In the genomic region with DNA sequence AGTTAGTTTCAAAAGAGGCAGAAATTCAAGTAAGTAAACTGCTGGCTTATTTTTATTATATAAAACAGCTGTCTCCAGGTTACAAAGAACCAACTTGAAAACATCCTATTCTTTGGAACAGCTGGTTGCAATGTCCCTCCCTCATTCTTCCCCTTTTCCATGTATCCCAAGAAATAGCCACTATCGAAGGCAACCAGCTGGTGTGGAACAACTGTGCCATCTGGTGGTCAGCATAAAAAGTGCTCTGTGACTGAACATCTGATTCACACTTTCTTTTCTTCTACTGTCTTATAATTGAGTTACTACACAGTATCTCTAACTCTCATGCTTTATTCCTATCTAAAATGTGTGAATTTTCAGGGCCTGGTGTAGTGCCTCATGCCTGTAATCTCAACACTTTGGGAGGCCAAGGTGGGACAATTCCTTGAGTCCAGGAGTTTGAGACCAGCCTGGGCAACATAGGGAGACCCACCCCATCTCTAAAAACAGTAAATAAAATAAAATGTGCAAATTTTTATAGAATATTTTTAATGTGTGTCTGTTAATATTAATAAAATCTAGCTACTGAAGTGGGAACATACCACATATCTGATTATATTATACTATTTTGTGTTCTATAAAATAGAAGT, we compare ENCODE assay signal across 8 cellular contexts. TPM values are rescaled to one million over a fixed set of nuclear protein-coding genes. Genes with fewer than 3 reads are reported as not detected.
DNase-seq lines count a peak whose midpoint lies in the region; ATAC-seq and TF ChIP-seq lines count a peak whose summit lies in the region.

No MANE protein-coding gene starts in this region.

- TF ChIP-seq EP300 in gastroesophageal sphincter (IDR thresholded peaks at IDR 0.05): no peak

- H3K4me3 ChIP-seq in HL-60 (replicated peaks; ENCODE audit: insufficient read depth, low read length): no peak overlapping the region
- no peak overlapping the region for H3K4me3 ChIP-seq in gastroesophageal sphincter

- TF ChIP-seq POLR2A in gastroesophageal sphincter (IDR thresholded peaks at IDR 0.05): no peak

- peaks cover 10% of the 10 kb centered on the region for H3K4me1 Mint-ChIP-seq in activated T-helper 2 cell treated with anti-CD3 and anti-CD28 coated beads, Interferon-gamma antibody, Interleukin-2, Interleukin-4, amounts not matched to agents 10 μg/mL and 5 μg/mL and 100 μg/mL, durations not matched to agents 14 hours and 24 hours and 36 hours (ENCODE audit: low read depth)
- peaks cover 21% of the 10 kb centered on the region for H3K4me1 Mint-ChIP-seq in osteocyte (ENCODE audit: unreplicated experiment)

- intact Hi-C loops in activated T-helper 2 cell treated with anti-CD3 and anti-CD28 coated beads, Interferon-gamma antibody, Interleukin-2, Interleukin-4, amounts not matched to agents 10 μg/mL and 5 μg/mL and 100 μg/mL, durations not matched to agents 14 hours and 24 hours and 36 hours (cut with micrococcal nuclease): loop anchor here (10.0 kb wide), 1 partner anchor 151 kb away; no protein-coding TSS in a partner anchor

- no peak overlapping the region for H3K4me3 Mint-ChIP-seq in activated T-helper 2 cell treated with anti-CD3 and anti-CD28 coated beads, Interferon-gamma antibody, Interleukin-2, Interleukin-4, amounts not matched to agents 10 μg/mL and 5 μg/mL and 100 μg/mL, durations not matched to agents 14 hours and 24 hours and 36 hours (ENCODE audit: low read depth)
- H3K4me3 Mint-ChIP-seq in osteocyte (ENCODE audit: unreplicated experiment): no peak overlapping the region

- H3K9me3 ChIP-seq in gastroesophageal sphincter: no peaks in the 10 kb centered on the region

- H3K36me3 ChIP-seq in gastroesophageal sphincter: peaks cover 0 to 22% of the 10 kb centered on the region in 2 donors

- H3K27me3 ChIP-seq in HL-60 (ENCODE audit: insufficient read depth, poor library complexity, severe bottlenecking) (no peaks in the 10 kb centered on the region), gastroesophageal sphincter (no peaks in the 10 kb centered on the region)

- H3K27me3 Mint-ChIP-seq in activated T-helper 2 cell treated with anti-CD3 and anti-CD28 coated beads, Interferon-gamma antibody, Interleukin-2, Interleukin-4, amounts not matched to agents 10 μg/mL and 5 μg/mL and 100 μg/mL, durations not matched to agents 14 hours and 24 hours and 36 hours (ENCODE audit: low read depth): no peaks in the 10 kb centered on the region
- no peaks in the 10 kb centered on the region for H3K27me3 Mint-ChIP-seq in osteocyte (ENCODE audit: unreplicated experiment)

- H3K9me3 Mint-ChIP-seq in activated T-helper 2 cell treated with anti-CD3 and anti-CD28 coated beads, Interferon-gamma antibody, Interleukin-2, Interleukin-4, amounts not matched to agents 10 μg/mL and 5 μg/mL and 100 μg/mL, durations not matched to agents 14 hours and 24 hours and 36 hours: no peaks in the 10 kb centered on the region
- no peaks in the 10 kb centered on the region for H3K9me3 Mint-ChIP-seq in osteocyte (ENCODE audit: unreplicated experiment)

- DNase-seq in D341Med (ENCODE audit: low spot score): peak; percentile 66
- DNase-seq in HL-60 (ENCODE audit: low read depth in 1 of 2, low spot score in 1 of 2): peak; percentile 29 to 31
- DNase-seq in NCI-H748 (lab: John Stamatoyannopoulos, UW; ENCODE audit: unreplicated experiment): peak; percentile 43
- DNase-seq in activated T-helper 2 cell treated with anti-CD3 and anti-CD28 coated beads, Interferon-gamma antibody, Interleukin-2, Interleukin-4, amounts not matched to agents 10 μg/mL and 5 μg/mL and 100 μg/mL, durations not matched to agents 14 hours and 24 hours and 36 hours (ENCODE audit: low spot score): peak; percentile 22
- no peak for DNase-seq in osteocyte (ENCODE audit: extremely low spot score, unreplicated experiment)

- H3K36me3 Mint-ChIP-seq in activated T-helper 2 cell treated with anti-CD3 and anti-CD28 coated beads, Interferon-gamma antibody, Interleukin-2, Interleukin-4, amounts not matched to agents 10 μg/mL and 5 μg/mL and 100 μg/mL, durations not matched to agents 14 hours and 24 hours and 36 hours (ENCODE audit: low read depth): no peaks in the 10 kb centered on the region
- H3K36me3 Mint-ChIP-seq in osteocyte (ENCODE audit: unreplicated experiment): peaks cover 13% of the 10 kb centered on the region

- peak; percentile 78 for TF ChIP-seq CTCF in HL-60 (IDR thresholded peaks at IDR 0.05; ENCODE audit: insufficient read depth, low read length)
- TF ChIP-seq CTCF in gastroesophageal sphincter (IDR thresholded peaks at IDR 0.05): peak; percentile 66 to 87 (median 82)
- TF ChIP-seq CTCF in osteocyte (IDR thresholded peaks at IDR 0.05): peak; percentile 91

- ATAC-seq in gastroesophageal sphincter: peak; percentile 69
- ATAC-seq in HG02938 (IDR thresholded peaks at IDR 0.05; ENCODE audit: unreplicated experiment): no peak
- no peak for ATAC-seq in HG03442 (IDR thresholded peaks at IDR 0.05; ENCODE audit: unreplicated experiment)

- H3K4me1 ChIP-seq in gastroesophageal sphincter: peaks cover 0 to 30% (median 0%) of the 10 kb centered on the region in 3 donors

- 0% methylated on average over 1 of the region's 1 CpG for WGBS in gastroesophageal sphincter (ENCODE audit: low coverage in 1 of 2), 2 donors

- H3K27ac Mint-ChIP-seq in activated T-helper 2 cell treated with anti-CD3 and anti-CD28 coated beads, Interferon-gamma antibody, Interleukin-2, Interleukin-4, amounts not matched to agents 10 μg/mL and 5 μg/mL and 100 μg/mL, durations not matched to agents 14 hours and 24 hours and 36 hours: no peak overlapping the region
- H3K27ac Mint-ChIP-seq in osteocyte (ENCODE audit: unreplicated experiment): no peak overlapping the region

- H3K27ac ChIP-seq in HL-60 (replicated peaks) (no peak overlapping the region), gastroesophageal sphincter (no peak overlapping the region)

RNA-seq across cellular contexts. Expression of a gene that starts 9.6 kb away (rescaled TPM):
- total RNA-seq in activated T-helper 2 cell treated with anti-CD3 and anti-CD28 coated beads, Interferon-gamma antibody, Interleukin-2, Interleukin-4, amounts not matched to agents 10 μg/mL and 5 μg/mL and 100 μg/mL, durations not matched to agents 14 hours and 24 hours and 36 hours: 11.8 and 12.7 TPM in 2 replicates
- total RNA-seq in gastroesophageal sphincter (10 to 100 TPM; 15.8 to 17.6 (median 16.3) TPM), osteocyte (14.0 and 14.4 TPM in 2 replicates)
